8 cellular contexts compared by ENCODE assay signal in genomic region chr22:36405671-36406070, GRCh38. TPM values are rescaled to one million over a fixed set of nuclear protein-coding genes. Genes with fewer than 3 reads are reported as not detected.
DNase-seq lines count a peak whose midpoint lies in the region; ATAC-seq, FAIRE-seq and TF ChIP-seq lines count a peak whose summit lies in the region.

No MANE protein-coding gene starts in this region.

- peak overlapping the region; percentile 43 for H3K4me3 Mint-ChIP-seq in activated CD4-positive, alpha-beta T cell treated with anti-CD3 and anti-CD28 coated beads, Interleukin-2, amount 10 ng/mL, durations not matched to agents 24 days and 14 days

- H3K4me1 Mint-ChIP-seq in activated CD4-positive, alpha-beta T cell treated with anti-CD3 and anti-CD28 coated beads, Interleukin-2, amount 10 ng/mL, durations not matched to agents 24 days and 14 days: peaks cover 34% of the 10 kb centered on the region

- H3K27me3 ChIP-seq in BLaER1 (no peaks in the 10 kb centered on the region), KMS-11 (ENCODE audit: insufficient read depth, low read depth) (no peaks in the 10 kb centered on the region)

- intact Hi-C loops in activated CD4-positive, alpha-beta T cell treated with anti-CD3 and anti-CD28 coated beads, Interleukin-2, amount 10 ng/mL, durations not matched to agents 24 days and 14 days (cut with micrococcal nuclease): no loop called here
- intact Hi-C loops in kidney (cut with DNase I): no loop called here

- ATAC-seq in HG03175 (IDR thresholded peaks at IDR 0.05; ENCODE audit: unreplicated experiment): no peak
- no peak for ATAC-seq in GM21381 (IDR thresholded peaks at IDR 0.05; ENCODE audit: unreplicated experiment)

- peak overlapping the region; percentile 54 for H3K9ac ChIP-seq in BLaER1
- peak overlapping the region; percentile 47; the same call in 1 of the 2 replicates for H3K9ac ChIP-seq in KMS-11
- H3K9ac ChIP-seq in kidney (ENCODE audit: low read length in 2 of 2): no peak overlapping the region

- 0 out of 2 replicates have a peak overlapping the region, but pooled peaks have one; percentile 11 for H3K4me3 ChIP-seq in BLaER1
- no peak overlapping the region for H3K4me3 ChIP-seq in KMS-11 (IDR thresholded peaks at IDR 0.05; ENCODE audit: insufficient read depth, low read depth, low read length)
- H3K4me3 ChIP-seq in kidney (ENCODE audit: low read length in 2 of 2): no peak overlapping the region

- H3K79me2 ChIP-seq in KMS-11 (ENCODE audit: insufficient read depth, low read depth): no peaks in the 10 kb centered on the region

- no peak for FAIRE-seq in kidney (lab: Jason Lieb, UNC)

- H3K27me3 Mint-ChIP-seq in activated CD4-positive, alpha-beta T cell treated with anti-CD3 and anti-CD28 coated beads, Interleukin-2, amount 10 ng/mL, durations not matched to agents 24 days and 14 days: no peaks in the 10 kb centered on the region

- H3K27ac ChIP-seq in BLaER1: peak overlapping the region; percentile 84
- peak overlapping the region; percentile 91 for H3K27ac ChIP-seq in KMS-11
- H3K27ac ChIP-seq in kidney (ENCODE audit: low read depth in 2 of 2, low read length in 2 of 2): no peak overlapping the region
- H3K27ac ChIP-seq in caudate nucleus (ENCODE audit: low read depth, low read length): no peak overlapping the region

- H3K36me3 ChIP-seq in BLaER1 (no peaks in the 10 kb centered on the region), KMS-11 (ENCODE audit: insufficient read depth) (no peaks in the 10 kb centered on the region), kidney (ENCODE audit: control insufficient read depth in 1 of 2, insufficient read depth in 2 of 2, low read length in 2 of 2) (no peaks in the 10 kb centered on the region)

- H3K4me2 ChIP-seq in BLaER1: peak overlapping the region; percentile 79
- peak overlapping the region; percentile 57 for H3K4me2 ChIP-seq in KMS-11

- H3K36me3 Mint-ChIP-seq in activated CD4-positive, alpha-beta T cell treated with anti-CD3 and anti-CD28 coated beads, Interleukin-2, amount 10 ng/mL, durations not matched to agents 24 days and 14 days (ENCODE audit: low read depth): no peaks in the 10 kb centered on the region

- H3K9me3 Mint-ChIP-seq in activated CD4-positive, alpha-beta T cell treated with anti-CD3 and anti-CD28 coated beads, Interleukin-2, amount 10 ng/mL, durations not matched to agents 24 days and 14 days: no peaks in the 10 kb centered on the region

- no peaks in the 10 kb centered on the region for H3K9me3 ChIP-seq in BLaER1
- H3K9me3 ChIP-seq in kidney (ENCODE audit: control insufficient read depth in 1 of 2, low read length in 2 of 2): no peaks in the 10 kb centered on the region

- H3K4me1 ChIP-seq in BLaER1: peaks cover 72% of the 10 kb centered on the region
- H3K4me1 ChIP-seq in KMS-11 (ENCODE audit: low read depth, poor library complexity, severe bottlenecking): peaks cover 62% of the 10 kb centered on the region
- H3K4me1 ChIP-seq in kidney (ENCODE audit: control insufficient read depth in 1 of 2, insufficient read depth in 1 of 2, low read depth in 1 of 2, low read length in 2 of 2): peaks cover 5 to 9% of the 10 kb centered on the region in 2 donors

- H3K27ac Mint-ChIP-seq in activated CD4-positive, alpha-beta T cell treated with anti-CD3 and anti-CD28 coated beads, Interleukin-2, amount 10 ng/mL, durations not matched to agents 24 days and 14 days: peak overlapping the region; percentile 91

- H4K20me1 ChIP-seq in BLaER1: no peaks in the 10 kb centered on the region
- no peaks in the 10 kb centered on the region for H4K20me1 ChIP-seq in KMS-11 (ENCODE audit: insufficient read depth)

- peak overlapping the region; percentile 58 for H2AFZ ChIP-seq in KMS-11 (ENCODE audit: low read depth)

- TF ChIP-seq CTCF in KMS-11 (conservative IDR thresholded peaks at IDR 0.05; ENCODE audit: low read depth, low read length): no peak
- TF ChIP-seq CTCF in kidney (IDR thresholded peaks at IDR 0.05; ENCODE audit: borderline replicate concordance, extremely low read depth, insufficient read depth): peak; percentile 23

- DNase-seq in activated CD4-positive, alpha-beta T cell treated with anti-CD3 and anti-CD28 coated beads, Interleukin-2, amount 10 ng/mL, durations not matched to agents 24 days and 14 days: peak; percentile 81
- no peak for DNase-seq in kidney
- no peak for DNase-seq in caudate nucleus (lab: John Stamatoyannopoulos, UW)
- no peak for DNase-seq in OCI-M2 (lab: John Stamatoyannopoulos, UW; ENCODE audit: unreplicated experiment)

RNA-seq across cellular contexts. Expression of gene MYH9, which starts 17.9 kb away (rescaled TPM):
- total RNA-seq in activated CD4-positive, alpha-beta T cell treated with anti-CD3 and anti-CD28 coated beads, Interleukin-2, amount 10 ng/mL, durations not matched to agents 24 days and 14 days: 625 and 633 TPM in 2 replicates
- total RNA-seq in kidney: 655 TPM
- 85.2 TPM for polyA plus RNA-seq in kidney (ENCODE audit: insufficient read depth, low read depth, low replicate concordance)

Comparison
In these comparisons a context has a peak if more than half of its experiments do, and no peak if none do; other contexts are left out.
1. H3K27ac ChIP-seq: peak in BLaER1 (single experiment) and KMS-11 (single experiment); none in kidney (0 of 2) and caudate nucleus (single experiment).
2. H3K9ac ChIP-seq: peak in BLaER1 (single experiment) and KMS-11 (single experiment); none in kidney (0 of 2).